3 cellular contexts compared by ENCODE assay signal in the genomic region with DNA sequence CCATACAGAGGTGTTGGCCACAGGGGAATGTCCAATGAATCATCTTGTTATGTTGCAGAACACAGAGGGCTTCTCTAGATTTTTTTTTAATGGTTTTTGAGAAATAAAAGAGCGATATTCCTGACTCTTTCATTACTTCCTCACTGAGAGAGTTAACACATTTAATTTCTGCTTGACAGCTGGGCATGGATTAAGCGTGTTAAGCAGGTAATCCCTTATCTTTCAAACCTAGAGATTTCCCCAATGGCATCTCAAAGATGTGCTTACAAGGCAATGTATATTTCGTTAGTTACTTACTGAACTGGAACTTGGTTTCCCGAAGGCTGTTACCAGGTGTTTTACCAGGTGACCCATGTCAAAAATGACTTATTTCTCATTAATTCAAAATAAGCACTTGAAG.
TF ChIP-seq lines count a peak whose summit lies in the region.

No MANE protein-coding gene starts in this region.

TF ChIP-seq in GM23338, 12 proteins besides CTCF, POLR2A, EP300 and RAD21 (continues in another document):
- no peak for TF ChIP-seq ZNF462 (CRISPR knock-in tag; IDR thresholded peaks at IDR 0.05)
- no peak for TF ChIP-seq NANOG (IDR thresholded peaks at IDR 0.05; ENCODE audit: borderline replicate concordance)
- TF ChIP-seq EZH2phosphoT487 (IDR thresholded peaks at IDR 0.05; ENCODE audit: unreplicated experiment) = no peak

TF ChIP-seq in H1, 55 proteins besides CTCF, POLR2A, EP300 and RAD21 (continued from another document):
- TF ChIP-seq SUZ12 (IDR thresholded peaks at IDR 0.05; ENCODE audit: low read length) = no peak
- TF ChIP-seq SIX5 (IDR thresholded peaks at IDR 0.05; ENCODE audit: low read depth, low read length) = no peak
- TF ChIP-seq KDM1A (IDR thresholded peaks at IDR 0.05; ENCODE audit: borderline replicate concordance, low read length) = no peak
- TF ChIP-seq CTBP2 (IDR thresholded peaks at IDR 0.05; ENCODE audit: borderline replicate concordance, insufficient read depth, insufficient read length, low read length) = no peak
- no peak for TF ChIP-seq RBBP5 (IDR thresholded peaks at IDR 0.05; ENCODE audit: borderline replicate concordance, low read depth, low read length)
- TF ChIP-seq CBX8 (IDR thresholded peaks at IDR 0.05; ENCODE audit: borderline replicate concordance, low read depth, low read length) = no peak

TF ChIP-seq in HEK293T, 16 proteins besides CTCF, POLR2A, EP300 and RAD21 (continued from another document):
- TF ChIP-seq LEF1 (IDR thresholded peaks at IDR 0.05; ENCODE audit: borderline replicate concordance) = no peak
